Comparison of ENCODE assay signal across 1 cellular context in genomic region chr21:34061983-34062382, GRCh38.
TF ChIP-seq lines count a peak whose summit lies in the region.

No MANE protein-coding gene starts in this region.

TF ChIP-seq in K562, 482 proteins besides CTCF, POLR2A, EP300 and RAD21 (continued from another document):
- no peak for TF ChIP-seq ZNF512 (tag; IDR thresholded peaks at IDR 0.05)
- TF ChIP-seq, protein P1, sequence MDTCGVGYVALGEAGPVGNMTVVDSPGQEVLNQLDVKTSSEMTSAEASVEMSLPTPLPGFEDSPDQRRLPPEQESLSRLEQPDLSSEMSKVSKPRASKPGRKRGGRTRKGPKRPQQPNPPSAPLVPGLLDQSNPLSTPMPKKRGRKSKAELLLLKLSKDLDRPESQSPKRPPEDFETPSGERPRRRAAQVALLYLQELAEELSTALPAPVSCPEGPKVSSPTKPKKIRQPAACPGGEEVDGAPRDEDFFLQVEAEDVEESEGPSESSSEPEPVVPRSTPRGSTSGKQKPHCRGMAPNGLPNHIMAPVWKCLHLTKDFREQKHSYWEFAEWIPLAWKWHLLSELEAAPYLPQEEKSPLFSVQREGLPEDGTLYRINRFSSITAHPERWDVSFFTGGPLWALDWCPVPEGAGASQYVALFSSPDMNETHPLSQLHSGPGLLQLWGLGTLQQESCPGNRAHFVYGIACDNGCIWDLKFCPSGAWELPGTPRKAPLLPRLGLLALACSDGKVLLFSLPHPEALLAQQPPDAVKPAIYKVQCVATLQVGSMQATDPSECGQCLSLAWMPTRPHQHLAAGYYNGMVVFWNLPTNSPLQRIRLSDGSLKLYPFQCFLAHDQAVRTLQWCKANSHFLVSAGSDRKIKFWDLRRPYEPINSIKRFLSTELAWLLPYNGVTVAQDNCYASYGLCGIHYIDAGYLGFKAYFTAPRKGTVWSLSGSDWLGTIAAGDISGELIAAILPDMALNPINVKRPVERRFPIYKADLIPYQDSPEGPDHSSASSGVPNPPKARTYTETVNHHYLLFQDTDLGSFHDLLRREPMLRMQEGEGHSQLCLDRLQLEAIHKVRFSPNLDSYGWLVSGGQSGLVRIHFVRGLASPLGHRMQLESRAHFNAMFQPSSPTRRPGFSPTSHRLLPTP (IDR thresholded peaks at IDR 0.05; ENCODE audit: borderline replicate concordance, extremely low read depth, insufficient read length): no peak
- no peak for TF ChIP-seq KAT7 (CRISPR knock-in tag; IDR thresholded peaks at IDR 0.05; ENCODE audit: borderline replicate concordance)
- no peak for TF ChIP-seq E2F3 (CRISPR knock-in tag; IDR thresholded peaks at IDR 0.05)
TF ChIP-seq in K562: peak in this region for 31.
